8 cellular contexts compared by ENCODE assay signal in genomic region chr16:81445143-81445922, GRCh38. TPM values are rescaled to one million over a fixed set of nuclear protein-coding genes. Genes with fewer than 3 reads are reported as not detected.
DNase-seq lines count a peak whose midpoint lies in the region; ATAC-seq and TF ChIP-seq lines count a peak whose summit lies in the region.

No MANE protein-coding gene starts in this region.

- peak; percentile 64 for ATAC-seq in DND-41 (ENCODE audit: insufficient read depth, low read depth)
- ATAC-seq in GM21390 (IDR thresholded peaks at IDR 0.05; ENCODE audit: unreplicated experiment), result peak; percentile 34
- peak; percentile 15 for ATAC-seq in gastroesophageal sphincter
- ATAC-seq in GM18870 (IDR thresholded peaks at IDR 0.05; ENCODE audit: unreplicated experiment), result no peak

- H3K36me3 ChIP-seq in DND-41 (ENCODE audit: insufficient read depth, low read length) (peaks cover 19% of the 10 kb centered on the region), MM.1S (replicated peaks; ENCODE audit: insufficient read depth, low read length) (no peaks in the 10 kb centered on the region), gastroesophageal sphincter (no peaks in the 10 kb centered on the region), osteoblast (ENCODE audit: insufficient read depth, low read length) (no peaks in the 10 kb centered on the region)

- H3K4me3 ChIP-seq in DND-41 (ENCODE audit: low read depth in 1 of 2, low read length in 2 of 2) (peak overlapping the region; percentile 48 to 73), MM.1S (ENCODE audit: low read length) (peak overlapping the region; percentile 65), gastroesophageal sphincter (peak overlapping the region; percentile 68 to 91), osteoblast (ENCODE audit: insufficient read depth, low read length) (peak overlapping the region; percentile 87)

- DNase-seq in DND-41, result peak; percentile 59
- peak; percentile 38 for DNase-seq in MM.1S
- DNase-seq in activated T-helper 9 cell treated with anti-CD3 and anti-CD28 coated beads, Interleukin-2, amount 50 U/mL, for 16 hours (ENCODE audit: low read depth), result peak; percentile 31
- DNase-seq in osteoblast (ENCODE audit: insufficient read length, low spot score, missing footprints), result peak; percentile 96
- DNase-seq in NCI-H446 treated with DMSO at 0.1 percent for 48 hours (lab: John Stamatoyannopoulos, UW), result no peak

- H3K79me2 ChIP-seq in DND-41 (ENCODE audit: insufficient read depth, low read length) (peaks cover 53% of the 10 kb centered on the region), MM.1S (ENCODE audit: low read length) (peaks cover 52% of the 10 kb centered on the region), osteoblast (ENCODE audit: insufficient read depth, low read length) (peaks cover 53% of the 10 kb centered on the region)

- TF ChIP-seq POLR2A in gastroesophageal sphincter (IDR thresholded peaks at IDR 0.05), result no peak

- H3F3A ChIP-seq in MM.1S (ENCODE audit: insufficient read depth, low read length), result no peaks in the 10 kb centered on the region

- peak overlapping the region; percentile 85 for H3K4me2 ChIP-seq in DND-41 (ENCODE audit: insufficient read depth, low read length)
- H3K4me2 ChIP-seq in MM.1S (ENCODE audit: low read depth, low read length), result peak overlapping the region; percentile 65; the same call in 1 of the 2 replicates
- H3K4me2 ChIP-seq in osteoblast (ENCODE audit: insufficient read depth, low read length), result peak overlapping the region; percentile 94

- peak overlapping the region; percentile 84 for H3K27ac ChIP-seq in DND-41 (ENCODE audit: low read length)
- no peak overlapping the region for H3K27ac ChIP-seq in MM.1S (ENCODE audit: low read length)
- H3K27ac ChIP-seq in gastroesophageal sphincter, result peak overlapping the region; percentile 6 to 89 (median 84)
- H3K27ac ChIP-seq in osteoblast (ENCODE audit: low read depth, low read length), result peak overlapping the region; percentile 68

- TF ChIP-seq CTCF in DND-41 (IDR thresholded peaks at IDR 0.05; ENCODE audit: borderline replicate concordance, extremely low read depth, low read length, poor library complexity, severe bottlenecking) (peak; percentile 40), MM.1S (IDR thresholded peaks at IDR 0.05; ENCODE audit: low read length) (peak; percentile 36), gastroesophageal sphincter (IDR thresholded peaks at IDR 0.05) (peak in 1 of 4 experiments; percentile 55), osteoblast (IDR thresholded peaks at IDR 0.05; ENCODE audit: extremely low read depth, low read depth, low read length) (no peak)

- peaks cover 53% of the 10 kb centered on the region for H3K4me1 ChIP-seq in DND-41 (ENCODE audit: insufficient read depth, low read length)
- no peaks in the 10 kb centered on the region for H3K4me1 ChIP-seq in MM.1S (ENCODE audit: low read length)
- peaks cover 0 to 60% (median 14%) of the 10 kb centered on the region in 3 donors for H3K4me1 ChIP-seq in gastroesophageal sphincter
- peaks cover 6% of the 10 kb centered on the region for H3K4me1 ChIP-seq in osteoblast (ENCODE audit: insufficient read depth, low read length)

- peak overlapping the region; percentile 62 for H2AFZ ChIP-seq in DND-41 (ENCODE audit: low read depth, low read length)
- no peak overlapping the region for H2AFZ ChIP-seq in MM.1S (ENCODE audit: low read length)
- H2AFZ ChIP-seq in osteoblast (ENCODE audit: low read length), result peak overlapping the region; percentile 79

- peak overlapping the region; percentile 76 for H3K9ac ChIP-seq in DND-41 (ENCODE audit: low read depth, low read length)
- peak overlapping the region; percentile 64 for H3K9ac ChIP-seq in MM.1S (ENCODE audit: low read length)

- no peak for TF ChIP-seq EP300 in gastroesophageal sphincter (IDR thresholded peaks at IDR 0.05)

- WGBS in gastroesophageal sphincter (ENCODE audit: low coverage in 1 of 2), 2 donors, result 0% methylated on average over 5 of the region's 62 CpGs; no CpG with 5 or more reads in 1 of the 2 donors

- no peaks in the 10 kb centered on the region for H3K9me2 ChIP-seq in MM.1S (replicated peaks; ENCODE audit: insufficient read depth, low read length)

- H4K20me1 ChIP-seq in DND-41 (ENCODE audit: insufficient read depth, low read length), result peaks cover 45% of the 10 kb centered on the region
- H4K20me1 ChIP-seq in MM.1S (ENCODE audit: insufficient read depth, low read length), result no peaks in the 10 kb centered on the region
- H4K20me1 ChIP-seq in osteoblast (ENCODE audit: insufficient read depth, low read length), result peaks cover 35% of the 10 kb centered on the region

- H3K9me3 ChIP-seq in DND-41 (ENCODE audit: insufficient read depth, low read length, severe bottlenecking) (no peaks in the 10 kb centered on the region), MM.1S (replicated peaks; ENCODE audit: insufficient read depth, low read length) (no peaks in the 10 kb centered on the region), gastroesophageal sphincter (no peaks in the 10 kb centered on the region), osteoblast (ENCODE audit: low read depth, low read length) (no peaks in the 10 kb centered on the region)

- H3K27me3 ChIP-seq in DND-41 (ENCODE audit: insufficient read depth, low read length, poor library complexity), result no peaks in the 10 kb centered on the region
- no peaks in the 10 kb centered on the region for H3K27me3 ChIP-seq in MM.1S (replicated peaks; ENCODE audit: insufficient read depth, low read length)
- no peaks in the 10 kb centered on the region for H3K27me3 ChIP-seq in gastroesophageal sphincter
- H3K27me3 ChIP-seq in osteoblast (ENCODE audit: insufficient read depth, low read length), result peaks cover 26% of the 10 kb centered on the region

RNA-seq across cellular contexts. Expression of gene CMIP, which starts 0.7 kb away (rescaled TPM):
- 10 to 100 TPM; 13.4 to 24.0 (median 19.2) TPM for total RNA-seq in gastroesophageal sphincter
- total RNA-seq in osteoblast, result 6.2 and 8.3 TPM in 2 replicates
